ENCODE assay signal across 13 cellular contexts in the genomic region with DNA sequence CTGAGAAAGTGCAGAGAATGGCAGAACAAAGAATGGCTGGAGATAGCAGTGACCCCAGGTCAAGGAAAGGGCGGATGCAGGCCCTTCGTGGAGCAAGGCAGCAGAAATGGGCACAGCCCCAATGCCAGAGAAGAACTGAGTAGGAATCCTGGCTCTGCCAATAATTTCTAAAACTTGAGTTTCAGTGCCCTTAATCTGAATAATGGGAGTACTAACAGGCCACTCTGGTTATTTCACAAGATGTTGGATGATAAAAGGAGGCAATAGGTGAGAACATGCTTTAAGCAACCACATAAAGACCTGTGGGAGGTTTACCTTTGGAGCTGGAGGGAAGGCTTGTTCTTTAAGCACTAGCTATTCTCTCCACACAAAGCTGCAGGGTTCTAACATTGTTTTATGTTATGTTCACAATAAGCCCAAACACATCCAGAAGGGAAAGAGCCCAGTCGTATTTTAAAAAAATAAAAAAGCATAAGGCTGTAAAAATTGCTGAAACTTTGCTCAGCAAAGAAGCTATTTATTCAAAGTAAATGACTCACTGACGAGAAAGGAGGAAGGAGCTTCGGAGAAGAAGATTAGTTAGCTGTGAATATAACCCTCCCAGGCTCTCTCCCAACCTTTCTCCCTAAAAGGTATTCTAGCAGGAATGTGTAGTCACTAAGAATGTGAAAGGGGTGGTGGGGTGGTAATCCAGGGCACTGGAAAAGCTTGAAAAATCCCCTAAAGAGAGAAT.
A peak's percentile ranks its signal among the peaks of the same experiment; 100 is the strongest.
DNase-seq lines count a peak whose midpoint lies in the region; ATAC-seq, FAIRE-seq and TF ChIP-seq lines count a peak whose summit lies in the region.
"Had no signal": no experiment of that assay in that cellular context is flagged by ENCODE, and none has a peak within 500 bp of the region (broad histone marks: within the 10 kb centered on the region; RNA-seq: fewer than 3 reads in every experiment).

No MANE protein-coding gene starts in this region.

- H3K4me3 ChIP-seq in AG10803 (ENCODE audit: low read length) (no peak overlapping the region), fibroblast of the aortic adventitia (ENCODE audit: low read depth, low read length) (no peak overlapping the region), osteoblast (ENCODE audit: insufficient read depth, low read length) (peak overlapping the region; percentile 41)

- no peak for FAIRE-seq in RCC 7860 (lab: Jason Lieb, UNC)

- intact Hi-C loops in activated T-helper 2 cell treated with anti-CD3 and anti-CD28 coated beads, Interferon-gamma antibody, Interleukin-2, Interleukin-4, amounts not matched to agents 10 μg/mL and 5 μg/mL and 100 μg/mL, durations not matched to agents 14 hours and 24 hours and 36 hours (cut with micrococcal nuclease): no loop called here

- no peak for TF ChIP-seq CTCF in AG10803 (conservative IDR thresholded peaks at IDR 0.05; ENCODE audit: low read length)
- TF ChIP-seq CTCF in fibroblast of the aortic adventitia (IDR thresholded peaks at IDR 0.05; ENCODE audit: insufficient read depth, low read length): no peak
- TF ChIP-seq CTCF in osteoblast (IDR thresholded peaks at IDR 0.05; ENCODE audit: extremely low read depth, low read depth, low read length): no peak

- peak overlapping the region; percentile 85 for H3K27ac ChIP-seq in osteoblast (ENCODE audit: low read depth, low read length)

- H3K4me2 ChIP-seq in osteoblast (ENCODE audit: insufficient read depth, low read length): peak overlapping the region; percentile 75

- H4K20me1 ChIP-seq in osteoblast (ENCODE audit: insufficient read depth, low read length): no peaks in the 10 kb centered on the region

- H3K27ac Mint-ChIP-seq in activated T-helper 2 cell treated with anti-CD3 and anti-CD28 coated beads, Interferon-gamma antibody, Interleukin-2, Interleukin-4, amounts not matched to agents 10 μg/mL and 5 μg/mL and 100 μg/mL, durations not matched to agents 14 hours and 24 hours and 36 hours: no peak overlapping the region
- H3K27ac Mint-ChIP-seq: natural killer cell treated with Interleukin-12 subunit alpha and Interleukin-12 subunit beta and Interleukin-15 and Interleukin-18, amount 100 ng/mL, for 72 hours had no signal

- H3K4me1 ChIP-seq in osteoblast (ENCODE audit: insufficient read depth, low read length): peaks cover 31% of the 10 kb centered on the region

- ATAC-seq in HG03045 (IDR thresholded peaks at IDR 0.05; ENCODE audit: unreplicated experiment): no peak
- ATAC-seq: natural killer cell treated with Interleukin-12 subunit alpha and Interleukin-12 subunit beta and Interleukin-15 and Interleukin-18, amount 100 ng/mL, for 72 hours had no signal

- H3K9me3 Mint-ChIP-seq in activated T-helper 2 cell treated with anti-CD3 and anti-CD28 coated beads, Interferon-gamma antibody, Interleukin-2, Interleukin-4, amounts not matched to agents 10 μg/mL and 5 μg/mL and 100 μg/mL, durations not matched to agents 14 hours and 24 hours and 36 hours: peaks cover 6% of the 10 kb centered on the region
- H3K9me3 Mint-ChIP-seq: central memory CD8-positive, alpha-beta T cell had no signal

- H3K79me2 ChIP-seq in osteoblast (ENCODE audit: insufficient read depth, low read length): no peaks in the 10 kb centered on the region

- H3K9me3 ChIP-seq in osteoblast (ENCODE audit: low read depth, low read length): no peaks in the 10 kb centered on the region

- H2AFZ ChIP-seq in osteoblast (ENCODE audit: low read length): peak overlapping the region; percentile 83

- no peaks in the 10 kb centered on the region for H3K27me3 Mint-ChIP-seq in activated T-helper 2 cell treated with anti-CD3 and anti-CD28 coated beads, Interferon-gamma antibody, Interleukin-2, Interleukin-4, amounts not matched to agents 10 μg/mL and 5 μg/mL and 100 μg/mL, durations not matched to agents 14 hours and 24 hours and 36 hours (ENCODE audit: low read depth)
- H3K27me3 Mint-ChIP-seq: central memory CD8-positive, alpha-beta T cell; natural killer cell treated with Interleukin-12 subunit alpha and Interleukin-12 subunit beta and Interleukin-15 and Interleukin-18, amount 100 ng/mL, for 72 hours had no signal

- H3K4me3 Mint-ChIP-seq in activated T-helper 2 cell treated with anti-CD3 and anti-CD28 coated beads, Interferon-gamma antibody, Interleukin-2, Interleukin-4, amounts not matched to agents 10 μg/mL and 5 μg/mL and 100 μg/mL, durations not matched to agents 14 hours and 24 hours and 36 hours (ENCODE audit: low read depth): no peak overlapping the region
- H3K4me3 Mint-ChIP-seq: central memory CD8-positive, alpha-beta T cell; natural killer cell treated with Interleukin-12 subunit alpha and Interleukin-12 subunit beta and Interleukin-15 and Interleukin-18, amount 100 ng/mL, for 72 hours had no signal

- H3K4me1 Mint-ChIP-seq in activated T-helper 2 cell treated with anti-CD3 and anti-CD28 coated beads, Interferon-gamma antibody, Interleukin-2, Interleukin-4, amounts not matched to agents 10 μg/mL and 5 μg/mL and 100 μg/mL, durations not matched to agents 14 hours and 24 hours and 36 hours (ENCODE audit: low read depth): no peaks in the 10 kb centered on the region
- H3K4me1 Mint-ChIP-seq: central memory CD8-positive, alpha-beta T cell had no signal

- no peaks in the 10 kb centered on the region for H3K27me3 ChIP-seq in osteoblast (ENCODE audit: insufficient read depth, low read length)

- H3K36me3 ChIP-seq in osteoblast (ENCODE audit: insufficient read depth, low read length): no peaks in the 10 kb centered on the region

- peak; percentile 76 for DNase-seq in AG10803 (ENCODE audit: low read depth)
- peak; percentile 35 for DNase-seq in RCC 7860 (ENCODE audit: low spot score)
- DNase-seq in fibroblast of the aortic adventitia (ENCODE audit: low read depth): peak; percentile 82
- peak; percentile 32 for DNase-seq in osteoblast (ENCODE audit: insufficient read length, low spot score, missing footprints)
- no peak for DNase-seq in DMS53 treated with DMSO at 0.1 percent for 48 hours (lab: John Stamatoyannopoulos, UW; ENCODE audit: unreplicated experiment)
- no peak for DNase-seq in cerebellar nuclear complex (lab: John Stamatoyannopoulos, UW)
- DNase-seq in activated T-helper 2 cell treated with anti-CD3 and anti-CD28 coated beads, Interferon-gamma antibody, Interleukin-2, Interleukin-4, amounts not matched to agents 10 μg/mL and 5 μg/mL and 100 μg/mL, durations not matched to agents 14 hours and 24 hours and 36 hours (ENCODE audit: low spot score): no peak
- DNase-seq: activated CD4-positive, CD25-positive, alpha-beta regulatory T cell treated with anti-CD3 and anti-CD28 coated beads, Interleukin-2, amount 50 U/mL, for 72 hours; NCI-H2227 treated with DMSO at 0.1 percent for 48 hours; stimulated activated CD8-positive, alpha-beta memory T cell treated with anti-CD3 and anti-CD28 coated beads, Interleukin-4, amount 100 ng/mL, for 48 hours had no signal

- H3K36me3 Mint-ChIP-seq in activated T-helper 2 cell treated with anti-CD3 and anti-CD28 coated beads, Interferon-gamma antibody, Interleukin-2, Interleukin-4, amounts not matched to agents 10 μg/mL and 5 μg/mL and 100 μg/mL, durations not matched to agents 14 hours and 24 hours and 36 hours (ENCODE audit: low read depth): no peaks in the 10 kb centered on the region
- H3K36me3 Mint-ChIP-seq: natural killer cell treated with Interleukin-12 subunit alpha and Interleukin-12 subunit beta and Interleukin-15 and Interleukin-18, amount 100 ng/mL, for 72 hours had no signal

Comparison
In these comparisons a context has a peak if more than half of its experiments do, and no peak if none do; other contexts are left out.
1. DNase-seq: peak in AG10803 (single experiment), RCC 7860 (single experiment), fibroblast of the aortic adventitia (single experiment) and osteoblast (single experiment); none in DMS53 treated with DMSO at 0.1 percent for 48 hours (single experiment), cerebellar nuclear complex (0 of 2) and activated T-helper 2 cell treated with anti-CD3 and anti-CD28 coated beads, Interferon-gamma antibody, Interleukin-2, Interleukin-4, amounts not matched to agents 10 μg/mL and 5 μg/mL and 100 μg/mL, durations not matched to agents 14 hours and 24 hours and 36 hours (single experiment).